10 cellular contexts compared by ENCODE assay signal in genomic region chr3:32406481-32407408, GRCh38. TPM values are rescaled to one million over a fixed set of nuclear protein-coding genes. Genes with fewer than 3 reads are reported as not detected.
DNase-seq lines count a peak whose midpoint lies in the region; ATAC-seq, FAIRE-seq and TF ChIP-seq lines count a peak whose summit lies in the region.
"Had no signal": no experiment of that assay in that cellular context is flagged by ENCODE, and none has a peak within 500 bp of the region (broad histone marks: within the 10 kb centered on the region; RNA-seq: fewer than 3 reads in every experiment).

No MANE protein-coding gene starts in this region.

- H4K8ac ChIP-seq in H9 (replicated peaks; ENCODE audit: insufficient read length, low read depth, low read length) = no peak overlapping the region

- no peak overlapping the region for H2BK15ac ChIP-seq in H9 (ENCODE audit: low read depth, low read length)

- DNase-seq in H9 (no peak), NCI-H2196 (lab: John Stamatoyannopoulos, UW; ENCODE audit: unreplicated experiment) (peak; percentile 23), GM12878 (ENCODE audit: low read depth, low spot score) (no peak), neural progenitor cell (ENCODE audit: low spot score) (no peak), D721Med (ENCODE audit: insufficient read length, low spot score) (no peak)
- DNase-seq: stimulated activated naive CD4-positive, alpha-beta T cell treated with Interleukin-2 at 50 U/mL for 16 hours had no signal

- no peak overlapping the region for H3K18ac ChIP-seq in H9 (ENCODE audit: insufficient read length, low read depth, low read length)

- no peak overlapping the region for H2AFZ ChIP-seq in H9 (ENCODE audit: low read length)
- H2AFZ ChIP-seq in GM12878 (ENCODE audit: control insufficient read depth, low read depth, low read length) = no peak overlapping the region
- no peak overlapping the region for H2AFZ ChIP-seq in neural progenitor cell (replicated peaks)

- no peak overlapping the region for H4K5ac ChIP-seq in H9 (ENCODE audit: insufficient read length, low read depth, low read length)

- no peak overlapping the region for H3K4me2 ChIP-seq in H9 (ENCODE audit: insufficient read depth, insufficient read length, low read length)
- H3K4me2 ChIP-seq in GM12878 (ENCODE audit: control insufficient read depth, insufficient read depth) = peak overlapping the region; percentile 53
- no peak overlapping the region for H3K4me2 ChIP-seq in neural progenitor cell

- no peak overlapping the region for H4K91ac ChIP-seq in H9 (ENCODE audit: insufficient read length, low read depth, low read length)

- in situ Hi-C loops in GM12878 (cut with MboI) = no loop called here

- H2BK20ac ChIP-seq in H9 (ENCODE audit: low read depth, low read length, poor library complexity, severe bottlenecking) = no peak overlapping the region

- H2AK5ac ChIP-seq in H9 (ENCODE audit: insufficient read length, low read length) = no peak overlapping the region

- no peak for TF ChIP-seq EP300 in GM12878 (IDR thresholded peaks at IDR 0.05; ENCODE audit: borderline replicate concordance in 1 of 2, control insufficient read depth in 1 of 2, low read depth in 2 of 2, low read length in 2 of 2)

- H3K4me3 ChIP-seq in GM12878 = no peak overlapping the region
- H3K4me3 ChIP-seq in neural progenitor cell = no peak overlapping the region

- TF ChIP-seq POLR2A in GM12878 (IDR thresholded peaks at IDR 0.05; ENCODE audit: low read depth, low read length) = no peak

- H3K4me1 Mint-ChIP-seq in H9 (peaks cover 52 to 57% of the 10 kb centered on the region in 2 experiments), neural progenitor cell (peaks cover 37% of the 10 kb centered on the region)

- no peak overlapping the region for H2BK5ac ChIP-seq in H9 (ENCODE audit: insufficient read length, low read length)

- H3K23ac ChIP-seq in H9 (ENCODE audit: insufficient read length, low read depth, low read length) = no peak overlapping the region

- no peak for ATAC-seq in GM12878
- no peak for ATAC-seq in HG02973 (IDR thresholded peaks at IDR 0.05; ENCODE audit: unreplicated experiment)
- ATAC-seq in HG02884 (IDR thresholded peaks at IDR 0.05; ENCODE audit: unreplicated experiment) = no peak

- no peaks in the 10 kb centered on the region for H3K27me3 ChIP-seq in H9 (ENCODE audit: insufficient read depth, low read length)
- no peaks in the 10 kb centered on the region for H3K27me3 ChIP-seq in GM12878 (replicated peaks in 1 of 2; ENCODE audit: control insufficient read depth in 2 of 2, insufficient read depth in 2 of 2, low read length in 1 of 2)
- peaks cover 99% of the 10 kb centered on the region for H3K27me3 ChIP-seq in neural progenitor cell

- RAD21 ChIA-PET in GM12878 (lab: Charles Lee; ENCODE audit: unreplicated experiment) = no interaction called here

- H2BK12ac ChIP-seq in H9 (ENCODE audit: insufficient read length, low read depth, low read length) = no peak overlapping the region

- H3K27ac ChIP-seq in H9 (ENCODE audit: insufficient read length, low read depth, low read length) (no peak overlapping the region), GM12878 (ENCODE audit: control insufficient read depth, insufficient read depth) (no peak overlapping the region), neural progenitor cell (no peak overlapping the region)

- no peaks in the 10 kb centered on the region for H3K79me1 ChIP-seq in H9 (ENCODE audit: insufficient read depth, low read depth, low read length, poor library complexity, severe bottlenecking)

- H3K4ac ChIP-seq in H9 (ENCODE audit: low read depth, low read length) = no peak overlapping the region

- H3K36me3 ChIP-seq in GM12878 (ENCODE audit: control insufficient read depth in 2 of 2, insufficient read depth in 2 of 2, low read length in 1 of 2) (no peaks in the 10 kb centered on the region), neural progenitor cell (no peaks in the 10 kb centered on the region)

- H3K9me3 ChIP-seq in H9 (ENCODE audit: control insufficient read depth, low read depth, low read length) (no peaks in the 10 kb centered on the region), GM12878 (replicated peaks; ENCODE audit: control insufficient read depth, insufficient read depth, low read length) (no peaks in the 10 kb centered on the region; the same call in 2 of the 3 replicates), neural progenitor cell (ENCODE audit: low read depth) (no peaks in the 10 kb centered on the region)

- no peaks in the 10 kb centered on the region for H4K20me1 ChIP-seq in H9 (ENCODE audit: control insufficient read depth, insufficient read depth, insufficient read length)
- H4K20me1 ChIP-seq in GM12878 (ENCODE audit: control insufficient read depth, insufficient read depth) = no peaks in the 10 kb centered on the region
- H4K20me1 ChIP-seq in neural progenitor cell (ENCODE audit: low read depth) = peaks cover 16% of the 10 kb centered on the region

- H3T11ph ChIP-seq in H9 (ENCODE audit: low read length) = no peak overlapping the region

- H3K27me3 Mint-ChIP-seq in H9 (ENCODE audit: low read depth) = 0 out of 2 replicates have a peak, but pooled peaks cover 1% of the 10 kb centered on the region
- H3K27me3 Mint-ChIP-seq in neural progenitor cell (ENCODE audit: insufficient read depth, low read depth) = peaks cover 3% of the 10 kb centered on the region

- H3K56ac ChIP-seq in H9 (ENCODE audit: insufficient read length, low read depth, low read length) = no peak overlapping the region

- H3K14ac ChIP-seq in H9 (ENCODE audit: insufficient read depth, low read length) = no peak overlapping the region

- peaks cover 7% of the 10 kb centered on the region; the same call in 1 of the 2 replicates for H3K4me1 ChIP-seq in H9 (ENCODE audit: insufficient read depth, low read length)
- no peaks in the 10 kb centered on the region; the same call in 1 of the 2 replicates for H3K4me1 ChIP-seq in GM12878 (ENCODE audit: control insufficient read depth, insufficient read depth, low read length)
- H3K4me1 ChIP-seq in neural progenitor cell = peaks cover 25% of the 10 kb centered on the region

- intact Hi-C loops in GM12878 (cut with micrococcal nuclease; ENCODE audit: unreplicated experiment) = no loop called here

- POLR2A ChIA-PET in GM12878 (lab: Charles Lee) = interaction anchor here (1.2 to 1.5 kb wide), 2 partner anchors 90 to 95 kb away, joined by 3 to 4 read pairs; no protein-coding TSS in a partner anchor

- no CpG with 5 or more reads among the region's 7 CpGs for WGBS in H9 (ENCODE audit: extremely low coverage, insufficient read length, low lambda C conversion rate)
- WGBS in GM12878 (ENCODE audit: insufficient coverage, insufficient replicate concordance, low lambda C conversion rate, missing lambda C conversion rate) = 63% methylated on average over 7 of the region's 7 CpGs

- TF ChIP-seq RAD21 in GM12878 (IDR thresholded peaks at IDR 0.05; ENCODE audit: insufficient read depth, low read depth, low read length) = no peak

- SMC1A ChIA-PET in GM12878 (lab: Charles Lee; ENCODE audit: uncharacterized antibody, unreplicated experiment) = interaction anchor here (1.0 to 2.4 kb wide), 5 partner anchors 8 to 61 kb away, joined by 3 to 14 read pairs (median 4); no protein-coding TSS in a partner anchor

- no peaks in the 10 kb centered on the region for H3K9me3 Mint-ChIP-seq in H9
- H3K9me3 Mint-ChIP-seq in neural progenitor cell = no peaks in the 10 kb centered on the region
- H3K9me3 Mint-ChIP-seq: nephron had no signal

- CTCF ChIA-PET in GM12878 (lab: Yijun Ruan, JAX) = interaction anchor here (0.6 to 4.9 kb wide), 4 partner anchors 16 to 61 kb away, joined by 3 to 21 read pairs (median 8); partner anchors contain the start of gene CMTM7

- TF ChIP-seq CTCF in H9 (conservative IDR thresholded peaks at IDR 0.05) (no peak), GM12878 (IDR thresholded peaks at IDR 0.05 in 2 of 3, conservative IDR thresholded peaks at IDR 0.05 in 1 of 3; ENCODE audit: control insufficient read depth in 2 of 3, extremely low read depth in 1 of 3, insufficient read depth in 1 of 3, low read depth in 3 of 3, low read length in 3 of 3) (no peak), neural progenitor cell (IDR thresholded peaks at IDR 0.05) (no peak), D721Med (IDR thresholded peaks at IDR 0.05; ENCODE audit: insufficient read depth, missing control alignments) (no peak)

- H2BK120ac ChIP-seq in H9 (ENCODE audit: low read depth, low read length, poor library complexity, severe bottlenecking) = no peak overlapping the region

- H3K27ac Mint-ChIP-seq in H9 (peak overlapping the region in 2 of 3 experiments; percentile 7 to 84; a peak in 2 of 7 replicates), neural progenitor cell (peak overlapping the region; percentile 40)

- no TSS peak for BruUV-seq in GM12878 (replicated peaks; lab: Mats Ljungman, UMichigan)

- peaks cover 4% of the 10 kb centered on the region; the same call in 1 of the 2 replicates for H3K79me2 ChIP-seq in H9 (ENCODE audit: insufficient read depth, low read length)
- no peaks in the 10 kb centered on the region for H3K79me2 ChIP-seq in GM12878 (ENCODE audit: control insufficient read depth, insufficient read depth, low read length)
- no peaks in the 10 kb centered on the region for H3K79me2 ChIP-seq in neural progenitor cell (ENCODE audit: low read depth)

- no peak for FAIRE-seq in GM12878 (lab: Jason Lieb, UNC)
- FAIRE-seq in D721Med (lab: Jason Lieb, UNC) = no peak
- FAIRE-seq: TTC549 had no signal

- H3K9ac ChIP-seq in H9 (ENCODE audit: extremely low read depth, insufficient read length, low read length) (no peak overlapping the region), GM12878 (ENCODE audit: control insufficient read depth, insufficient read depth, low read length) (no peak overlapping the region), neural progenitor cell (no peak overlapping the region)

- peaks cover 30% of the 10 kb centered on the region for H3F3A ChIP-seq in neural progenitor cell (ENCODE audit: low read depth)

- H3K4me3 Mint-ChIP-seq in H9 (no peak overlapping the region), neural progenitor cell (no peak overlapping the region)
- H3K4me3 Mint-ChIP-seq: nephron had no signal

- H3K36me3 Mint-ChIP-seq in H9 (ENCODE audit: insufficient read depth in 1 of 3, low read depth in 3 of 3) = peaks cover 0 to 7% (median 3%) of the 10 kb centered on the region in 3 experiments; a peak in 4 of 7 replicates
- no peaks in the 10 kb centered on the region for H3K36me3 Mint-ChIP-seq in neural progenitor cell

- no peaks in the 10 kb centered on the region for H3K23me2 ChIP-seq in H9 (ENCODE audit: insufficient read length, low read depth, low read length, poor library complexity, severe bottlenecking)

RNA-seq across cellular contexts. Expression of gene CMTM7, which starts 15.1 kb away (rescaled TPM):
- 20.6 and 23.9 TPM in 2 replicates for total RNA-seq in H9 (2021)
- total RNA-seq in GM12878 (2013; cell fraction: nucleolus; rRNA removed) = 49.6 and 52.0 TPM in 2 replicates
- total RNA-seq in GM12878 (2014; rRNA removed) = 7.2 and 9.9 TPM in 2 replicates
- 8.6 and 9.7 TPM in 2 replicates for total RNA-seq in GM12878 (2014; rRNA removed; fragmentation: Illumina TruSeq; extraction: Trizol)
- 12.5 and 13.7 TPM in 2 replicates for total RNA-seq in GM12878 (2021)
- 2.1 TPM for polyA plus RNA-seq in GM12878 (2011; ENCODE audit: low read depth)
- polyA plus RNA-seq in GM12878 (2011; rRNA removed) = 23.2 and 30.5 TPM in 2 replicates
- 39.6 and 41.5 TPM in 2 replicates for polyA plus RNA-seq in GM12878 (2011; cell fraction: cytosol; rRNA removed)
- polyA plus RNA-seq in GM12878 (2011; cell fraction: nucleus; rRNA removed) = 32.7 and 36.0 TPM in 2 replicates
- 1.5 and 2.9 TPM in 2 replicates for polyA plus RNA-seq in GM12878 (2012)
- polyA plus RNA-seq in GM12878 (2014; fragmentation: Illumina TruSeq; extraction: Trizol) = 16.7 and 21.0 TPM in 2 replicates
- polyA plus RNA-seq in GM12878 (2014; fragmentation: Nextera tagmentation; extraction: Ambion mirVana) = 10 to 100 TPM in 1 of 2 experiments, 1 to 10 TPM in 1; 3.7 to 12.0 TPM
- polyA plus RNA-seq in GM12878 (2014; rRNA removed) = 15.4 and 15.6 TPM in 2 replicates
- polyA plus RNA-seq in GM12878 (2016; fragmentation: Nextera tagmentation; extraction: Ambion mirVana) = 10 to 100 TPM; 29.5 to 36.4 TPM
- polyA minus RNA-seq in GM12878 (2011; rRNA and poly(A)+ RNA removed) = 11.0 and 21.9 TPM in 2 replicates
- 12.0 and 15.0 TPM in 2 replicates for polyA minus RNA-seq in GM12878 (2011; cell fraction: cytosol; rRNA and poly(A)+ RNA removed)
- polyA minus RNA-seq in GM12878 (2011; cell fraction: nucleus; rRNA and poly(A)+ RNA removed) = 13.4 and 19.5 TPM in 2 replicates
- total RNA-seq in neural progenitor cell (ENCODE audit: low replicate concordance) = 11.4 and 11.8 TPM in 2 replicates
